Comparison of ENCODE assay signal across 10 cellular contexts in genomic region chr6:11434565-11435326, GRCh38.
DNase-seq lines count a peak whose midpoint lies in the region; ATAC-seq and TF ChIP-seq lines count a peak whose summit lies in the region.
"Had no signal": no experiment of that assay in that cellular context is flagged by ENCODE, and none has a peak within 500 bp of the region (broad histone marks: within the 10 kb centered on the region; RNA-seq: fewer than 3 reads in every experiment).

No MANE protein-coding gene starts in this region.

- no peaks in the 10 kb centered on the region for H3K9me3 ChIP-seq in MG63

- H3K27ac Mint-ChIP-seq in endothelial cell (ENCODE audit: unreplicated experiment), result no peak overlapping the region
- no peak overlapping the region for H3K27ac Mint-ChIP-seq in stimulated activated naive CD8-positive, alpha-beta T cell treated with anti-CD3 and anti-CD28 coated beads, Interleukin-15, amount 100 ng/mL, for 72 hours
- H3K27ac Mint-ChIP-seq: memory B cell had no signal

- no peaks in the 10 kb centered on the region for H3K9me3 Mint-ChIP-seq in endothelial cell (ENCODE audit: unreplicated experiment)
- peaks cover 0 to 21% of the 10 kb centered on the region in 2 donors for H3K9me3 Mint-ChIP-seq in stimulated activated naive CD8-positive, alpha-beta T cell treated with anti-CD3 and anti-CD28 coated beads, Interleukin-15, amount 100 ng/mL, for 72 hours

- no peaks in the 10 kb centered on the region for H3K36me3 ChIP-seq in MG63

- ATAC-seq in HG02623 (IDR thresholded peaks at IDR 0.05; ENCODE audit: unreplicated experiment) (no peak), GM21529 (IDR thresholded peaks at IDR 0.05; ENCODE audit: unreplicated experiment) (no peak)
- ATAC-seq in stimulated activated naive CD8-positive, alpha-beta T cell treated with anti-CD3 and anti-CD28 coated beads, Interleukin-15, amount 100 ng/mL, for 72 hours, result no peak

- TF ChIP-seq CTCF in choroid plexus epithelial cell (conservative IDR thresholded peaks at IDR 0.05; ENCODE audit: low read depth, low read length), result peak; percentile 5
- TF ChIP-seq CTCF in endothelial cell (IDR thresholded peaks at IDR 0.05; ENCODE audit: unreplicated experiment), result no peak

- H3K27me3 Mint-ChIP-seq in endothelial cell (ENCODE audit: unreplicated experiment), result no peaks in the 10 kb centered on the region
- no peaks in the 10 kb centered on the region for H3K27me3 Mint-ChIP-seq in stimulated activated naive CD8-positive, alpha-beta T cell treated with anti-CD3 and anti-CD28 coated beads, Interleukin-15, amount 100 ng/mL, for 72 hours
- H3K27me3 Mint-ChIP-seq: memory B cell had no signal

- H3K4me1 Mint-ChIP-seq in endothelial cell (ENCODE audit: unreplicated experiment), result peaks cover 9% of the 10 kb centered on the region
- peaks cover 60% of the 10 kb centered on the region for H3K4me1 Mint-ChIP-seq in stimulated activated naive CD8-positive, alpha-beta T cell treated with anti-CD3 and anti-CD28 coated beads, Interleukin-15, amount 100 ng/mL, for 72 hours

- no peak overlapping the region for H3K4me3 Mint-ChIP-seq in endothelial cell (ENCODE audit: unreplicated experiment)
- H3K4me3 Mint-ChIP-seq in stimulated activated naive CD8-positive, alpha-beta T cell treated with anti-CD3 and anti-CD28 coated beads, Interleukin-15, amount 100 ng/mL, for 72 hours, result no peak overlapping the region
- H3K4me3 Mint-ChIP-seq: memory B cell had no signal

- H3K4me3 ChIP-seq in MG63 (no peak overlapping the region), choroid plexus epithelial cell (ENCODE audit: low read depth, low read length) (no peak overlapping the region)

- no peaks in the 10 kb centered on the region for H3K27me3 ChIP-seq in MG63

- no peaks in the 10 kb centered on the region for H3K36me3 Mint-ChIP-seq in endothelial cell (ENCODE audit: low read depth, unreplicated experiment)
- H3K36me3 Mint-ChIP-seq: memory B cell had no signal

- DNase-seq in AG08396 (ENCODE audit: low spot score) (peak; percentile 58), MG63 (peak; percentile 83), choroid plexus epithelial cell (ENCODE audit: low read depth) (peak; percentile 96), mucosa of gallbladder (ENCODE audit: low spot score) (peak; percentile 67), endothelial cell (ENCODE audit: low spot score) (no peak)
- DNase-seq in stimulated activated naive CD8-positive, alpha-beta T cell treated with anti-CD3 and anti-CD28 coated beads, Interleukin-15, amount 100 ng/mL, for 72 hours, result no peak
- DNase-seq: NCI-H345 had no signal

Comparison
In these comparisons a context has a peak if more than half of its experiments do, and no peak if none do; other contexts are left out.
1. DNase-seq: peak in AG08396 (single experiment), MG63 (single experiment), choroid plexus epithelial cell (single experiment) and mucosa of gallbladder (single experiment); none in endothelial cell (single experiment) and stimulated activated naive CD8-positive, alpha-beta T cell treated with anti-CD3 and anti-CD28 coated beads, Interleukin-15, amount 100 ng/mL, for 72 hours (0 of 2).